In the genomic region with DNA sequence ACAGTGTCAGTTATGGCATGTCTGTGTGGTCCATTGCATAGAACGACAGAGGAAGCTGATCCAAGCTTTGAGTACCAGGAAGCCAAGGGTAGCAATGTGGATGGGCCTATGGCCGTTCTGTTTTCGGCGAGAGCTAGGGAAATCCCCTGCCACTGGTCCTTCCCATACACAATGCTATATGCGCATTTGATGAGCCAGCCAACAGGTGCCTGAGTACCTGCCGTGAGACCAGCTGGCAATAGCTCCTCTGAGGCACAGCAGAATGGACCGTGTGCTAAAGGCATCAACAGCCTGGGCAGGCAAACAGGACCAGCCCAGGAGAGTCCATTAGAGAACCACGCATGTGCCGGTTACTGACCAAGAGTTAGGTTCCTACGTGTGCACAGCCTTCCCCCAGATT, we compare ENCODE assay signal across 1 cellular context.
TF ChIP-seq lines count a peak whose summit lies in the region.

No MANE protein-coding gene starts in this region.

TF ChIP-seq in GM12878, 131 proteins besides CTCF, POLR2A, EP300 and RAD21:
- no peak for TF ChIP-seq SUZ12 (IDR thresholded peaks at IDR 0.05; ENCODE audit: unreplicated experiment)
- TF ChIP-seq, protein P1, sequence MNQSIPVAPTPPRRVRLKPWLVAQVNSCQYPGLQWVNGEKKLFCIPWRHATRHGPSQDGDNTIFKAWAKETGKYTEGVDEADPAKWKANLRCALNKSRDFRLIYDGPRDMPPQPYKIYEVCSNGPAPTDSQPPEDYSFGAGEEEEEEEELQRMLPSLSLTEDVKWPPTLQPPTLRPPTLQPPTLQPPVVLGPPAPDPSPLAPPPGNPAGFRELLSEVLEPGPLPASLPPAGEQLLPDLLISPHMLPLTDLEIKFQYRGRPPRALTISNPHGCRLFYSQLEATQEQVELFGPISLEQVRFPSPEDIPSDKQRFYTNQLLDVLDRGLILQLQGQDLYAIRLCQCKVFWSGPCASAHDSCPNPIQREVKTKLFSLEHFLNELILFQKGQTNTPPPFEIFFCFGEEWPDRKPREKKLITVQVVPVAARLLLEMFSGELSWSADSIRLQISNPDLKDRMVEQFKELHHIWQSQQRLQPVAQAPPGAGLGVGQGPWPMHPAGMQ (IDR thresholded peaks at IDR 0.05; ENCODE audit: borderline replicate concordance): no peak
- no peak for TF ChIP-seq BRCA1 (IDR thresholded peaks at IDR 0.05; ENCODE audit: low read depth, low read length)
- TF ChIP-seq RB1 (IDR thresholded peaks at IDR 0.05; ENCODE audit: borderline replicate concordance): no peak
- no peak for TF ChIP-seq BHLHE40 (IDR thresholded peaks at IDR 0.05; ENCODE audit: borderline replicate concordance in 1 of 2, low read depth in 2 of 2, low read length in 1 of 2)
- TF ChIP-seq, protein P2, sequence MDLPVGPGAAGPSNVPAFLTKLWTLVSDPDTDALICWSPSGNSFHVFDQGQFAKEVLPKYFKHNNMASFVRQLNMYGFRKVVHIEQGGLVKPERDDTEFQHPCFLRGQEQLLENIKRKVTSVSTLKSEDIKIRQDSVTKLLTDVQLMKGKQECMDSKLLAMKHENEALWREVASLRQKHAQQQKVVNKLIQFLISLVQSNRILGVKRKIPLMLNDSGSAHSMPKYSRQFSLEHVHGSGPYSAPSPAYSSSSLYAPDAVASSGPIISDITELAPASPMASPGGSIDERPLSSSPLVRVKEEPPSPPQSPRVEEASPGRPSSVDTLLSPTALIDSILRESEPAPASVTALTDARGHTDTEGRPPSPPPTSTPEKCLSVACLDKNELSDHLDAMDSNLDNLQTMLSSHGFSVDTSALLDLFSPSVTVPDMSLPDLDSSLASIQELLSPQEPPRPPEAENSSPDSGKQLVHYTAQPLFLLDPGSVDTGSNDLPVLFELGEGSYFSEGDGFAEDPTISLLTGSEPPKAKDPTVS (IDR thresholded peaks at IDR 0.05; ENCODE audit: low read depth, low read length): no peak
- TF ChIP-seq, protein P3, sequence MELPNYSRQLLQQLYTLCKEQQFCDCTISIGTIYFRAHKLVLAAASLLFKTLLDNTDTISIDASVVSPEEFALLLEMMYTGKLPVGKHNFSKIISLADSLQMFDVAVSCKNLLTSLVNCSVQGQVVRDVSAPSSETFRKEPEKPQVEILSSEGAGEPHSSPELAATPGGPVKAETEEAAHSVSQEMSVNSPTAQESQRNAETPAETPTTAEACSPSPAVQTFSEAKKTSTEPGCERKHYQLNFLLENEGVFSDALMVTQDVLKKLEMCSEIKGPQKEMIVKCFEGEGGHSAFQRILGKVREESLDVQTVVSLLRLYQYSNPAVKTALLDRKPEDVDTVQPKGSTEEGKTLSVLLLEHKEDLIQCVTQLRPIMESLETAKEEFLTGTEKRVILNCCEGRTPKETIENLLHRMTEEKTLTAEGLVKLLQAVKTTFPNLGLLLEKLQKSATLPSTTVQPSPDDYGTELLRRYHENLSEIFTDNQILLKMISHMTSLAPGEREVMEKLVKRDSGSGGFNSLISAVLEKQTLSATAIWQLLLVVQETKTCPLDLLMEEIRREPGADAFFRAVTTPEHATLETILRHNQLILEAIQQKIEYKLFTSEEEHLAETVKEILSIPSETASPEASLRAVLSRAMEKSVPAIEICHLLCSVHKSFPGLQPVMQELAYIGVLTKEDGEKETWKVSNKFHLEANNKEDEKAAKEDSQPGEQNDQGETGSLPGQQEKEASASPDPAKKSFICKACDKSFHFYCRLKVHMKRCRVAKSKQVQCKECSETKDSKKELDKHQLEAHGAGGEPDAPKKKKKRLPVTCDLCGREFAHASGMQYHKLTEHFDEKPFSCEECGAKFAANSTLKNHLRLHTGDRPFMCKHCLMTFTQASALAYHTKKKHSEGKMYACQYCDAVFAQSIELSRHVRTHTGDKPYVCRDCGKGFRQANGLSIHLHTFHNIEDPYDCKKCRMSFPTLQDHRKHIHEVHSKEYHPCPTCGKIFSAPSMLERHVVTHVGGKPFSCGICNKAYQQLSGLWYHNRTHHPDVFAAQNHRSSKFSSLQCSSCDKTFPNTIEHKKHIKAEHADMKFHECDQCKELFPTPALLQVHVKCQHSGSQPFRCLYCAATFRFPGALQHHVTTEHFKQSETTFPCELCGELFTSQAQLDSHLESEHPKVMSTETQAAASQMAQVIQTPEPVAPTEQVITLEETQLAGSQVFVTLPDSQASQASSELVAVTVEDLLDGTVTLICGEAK (IDR thresholded peaks at IDR 0.05; ENCODE audit: borderline replicate concordance): no peak
- TF ChIP-seq, protein P4, sequence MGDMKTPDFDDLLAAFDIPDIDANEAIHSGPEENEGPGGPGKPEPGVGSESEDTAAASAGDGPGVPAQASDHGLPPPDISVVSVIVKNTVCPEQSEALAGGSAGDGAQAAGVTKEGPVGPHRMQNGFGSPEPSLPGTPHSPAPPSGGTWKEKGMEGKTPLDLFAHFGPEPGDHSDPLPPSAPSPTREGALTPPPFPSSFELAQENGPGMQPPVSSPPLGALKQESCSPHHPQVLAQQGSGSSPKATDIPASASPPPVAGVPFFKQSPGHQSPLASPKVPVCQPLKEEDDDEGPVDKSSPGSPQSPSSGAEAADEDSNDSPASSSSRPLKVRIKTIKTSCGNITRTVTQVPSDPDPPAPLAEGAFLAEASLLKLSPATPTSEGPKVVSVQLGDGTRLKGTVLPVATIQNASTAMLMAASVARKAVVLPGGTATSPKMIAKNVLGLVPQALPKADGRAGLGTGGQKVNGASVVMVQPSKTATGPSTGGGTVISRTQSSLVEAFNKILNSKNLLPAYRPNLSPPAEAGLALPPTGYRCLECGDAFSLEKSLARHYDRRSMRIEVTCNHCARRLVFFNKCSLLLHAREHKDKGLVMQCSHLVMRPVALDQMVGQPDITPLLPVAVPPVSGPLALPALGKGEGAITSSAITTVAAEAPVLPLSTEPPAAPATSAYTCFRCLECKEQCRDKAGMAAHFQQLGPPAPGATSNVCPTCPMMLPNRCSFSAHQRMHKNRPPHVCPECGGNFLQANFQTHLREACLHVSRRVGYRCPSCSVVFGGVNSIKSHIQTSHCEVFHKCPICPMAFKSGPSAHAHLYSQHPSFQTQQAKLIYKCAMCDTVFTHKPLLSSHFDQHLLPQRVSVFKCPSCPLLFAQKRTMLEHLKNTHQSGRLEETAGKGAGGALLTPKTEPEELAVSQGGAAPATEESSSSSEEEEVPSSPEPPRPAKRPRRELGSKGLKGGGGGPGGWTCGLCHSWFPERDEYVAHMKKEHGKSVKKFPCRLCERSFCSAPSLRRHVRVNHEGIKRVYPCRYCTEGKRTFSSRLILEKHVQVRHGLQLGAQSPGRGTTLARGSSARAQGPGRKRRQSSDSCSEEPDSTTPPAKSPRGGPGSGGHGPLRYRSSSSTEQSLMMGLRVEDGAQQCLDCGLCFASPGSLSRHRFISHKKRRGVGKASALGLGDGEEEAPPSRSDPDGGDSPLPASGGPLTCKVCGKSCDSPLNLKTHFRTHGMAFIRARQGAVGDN (IDR thresholded peaks at IDR 0.05): no peak
- no peak for TF ChIP-seq SMARCA5 (IDR thresholded peaks at IDR 0.05)
- TF ChIP-seq SIN3A (IDR thresholded peaks at IDR 0.05; ENCODE audit: low read depth, low read length): no peak
- TF ChIP-seq TAF1 (IDR thresholded peaks at IDR 0.05; ENCODE audit: borderline replicate concordance, low read depth, low read length): no peak
- TF ChIP-seq ZNF274 (IDR thresholded peaks at IDR 0.05; ENCODE audit: insufficient read depth, insufficient read length): no peak
- no peak for TF ChIP-seq RELA (IDR thresholded peaks at IDR 0.05; ENCODE audit: borderline replicate concordance, partially characterized antibody)
- TF ChIP-seq, protein P5, sequence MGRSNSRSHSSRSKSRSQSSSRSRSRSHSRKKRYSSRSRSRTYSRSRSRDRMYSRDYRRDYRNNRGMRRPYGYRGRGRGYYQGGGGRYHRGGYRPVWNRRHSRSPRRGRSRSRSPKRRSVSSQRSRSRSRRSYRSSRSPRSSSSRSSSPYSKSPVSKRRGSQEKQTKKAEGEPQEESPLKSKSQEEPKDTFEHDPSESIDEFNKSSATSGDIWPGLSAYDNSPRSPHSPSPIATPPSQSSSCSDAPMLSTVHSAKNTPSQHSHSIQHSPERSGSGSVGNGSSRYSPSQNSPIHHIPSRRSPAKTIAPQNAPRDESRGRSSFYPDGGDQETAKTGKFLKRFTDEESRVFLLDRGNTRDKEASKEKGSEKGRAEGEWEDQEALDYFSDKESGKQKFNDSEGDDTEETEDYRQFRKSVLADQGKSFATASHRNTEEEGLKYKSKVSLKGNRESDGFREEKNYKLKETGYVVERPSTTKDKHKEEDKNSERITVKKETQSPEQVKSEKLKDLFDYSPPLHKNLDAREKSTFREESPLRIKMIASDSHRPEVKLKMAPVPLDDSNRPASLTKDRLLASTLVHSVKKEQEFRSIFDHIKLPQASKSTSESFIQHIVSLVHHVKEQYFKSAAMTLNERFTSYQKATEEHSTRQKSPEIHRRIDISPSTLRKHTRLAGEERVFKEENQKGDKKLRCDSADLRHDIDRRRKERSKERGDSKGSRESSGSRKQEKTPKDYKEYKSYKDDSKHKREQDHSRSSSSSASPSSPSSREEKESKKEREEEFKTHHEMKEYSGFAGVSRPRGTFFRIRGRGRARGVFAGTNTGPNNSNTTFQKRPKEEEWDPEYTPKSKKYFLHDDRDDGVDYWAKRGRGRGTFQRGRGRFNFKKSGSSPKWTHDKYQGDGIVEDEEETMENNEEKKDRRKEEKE (IDR thresholded peaks at IDR 0.05): no peak
- no peak for TF ChIP-seq NR2C1 (IDR thresholded peaks at IDR 0.05)
- no peak for TF ChIP-seq BACH1 (IDR thresholded peaks at IDR 0.05; ENCODE audit: borderline replicate concordance)
